In the genomic region with DNA sequence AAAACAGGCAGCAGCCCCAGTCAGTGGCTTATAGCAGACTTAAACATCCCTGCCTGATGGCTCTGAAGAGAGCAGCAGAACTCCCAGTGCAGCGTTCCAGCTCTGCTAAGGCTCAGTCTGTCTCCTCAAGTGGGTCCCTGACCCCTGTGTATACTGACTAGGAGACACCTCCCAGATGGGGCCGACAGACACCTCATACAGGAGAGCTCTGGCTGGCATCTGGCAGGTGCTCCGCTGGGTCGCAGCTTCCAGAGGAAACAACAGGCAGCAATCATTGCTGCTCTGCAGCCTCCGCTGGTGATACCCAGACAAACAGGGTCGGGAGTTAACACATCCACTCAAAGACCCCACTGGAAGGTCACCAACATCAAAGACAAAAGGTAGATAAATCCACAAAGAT, we compare ENCODE assay signal across 37 cellular contexts.
"Had no signal": no experiment of that assay in that cellular context is flagged by ENCODE, and none has a peak within 500 bp of the region (broad histone marks: within the 10 kb centered on the region; RNA-seq: fewer than 3 reads in every experiment).

No MANE protein-coding gene starts in this region.

- H3K27me3 ChIP-seq: brain microvascular endothelial cell, dorsolateral prefrontal cortex, gastrocnemius medialis, heart left ventricle had no signal

- H3K27ac ChIP-seq: brain microvascular endothelial cell, coronary artery, dorsolateral prefrontal cortex, gastrocnemius medialis, heart left ventricle, WERI-Rb-1 had no signal

- H3K4me3 ChIP-seq: coronary artery, dorsolateral prefrontal cortex, gastrocnemius medialis, heart left ventricle had no signal

- H3K9me3 ChIP-seq: gastrocnemius medialis had no signal

- ATAC-seq: activated CD4-positive, alpha-beta T cell treated with anti-CD3 and anti-CD28 coated beads for 36 hours; activated CD8-positive, alpha-beta memory T cell treated with anti-CD3 and anti-CD28 coated beads, Interleukin-2, amount 10 ng/mL, durations not matched to agents 7 days and 5 days; activated CD8-positive, alpha-beta T cell treated with anti-CD3 and anti-CD28 coated beads, Interleukin-2, amount 10 ng/mL, durations not matched to agents 7 days and 5 days; esophagus mucosa; gastrocnemius medialis; heart left ventricle; T-helper 17 cell had no signal

- H3K27ac Mint-ChIP-seq: activated CD4-positive, alpha-beta memory T cell treated with anti-CD3 and anti-CD28 coated beads for 36 hours; activated CD4-positive, alpha-beta T cell treated with anti-CD3 and anti-CD28 coated beads for 36 hours; activated CD4-positive, alpha-beta T cell treated with anti-CD3 and anti-CD28 coated beads, Interleukin-2, amount 10 ng/mL, durations not matched to agents 24 days and 14 days; activated CD8-positive, alpha-beta memory T cell treated with anti-CD3 and anti-CD28 coated beads, Interleukin-2, amount 10 ng/mL, durations not matched to agents 7 days and 5 days; activated CD8-positive, alpha-beta T cell treated with anti-CD3 and anti-CD28 coated beads, Interleukin-2, amount 10 ng/mL, durations not matched to agents 7 days and 5 days; activated naive CD8-positive, alpha-beta T cell; activated T-helper 1 cell treated with anti-CD3 and anti-CD28 coated beads, Interleukin-12 subunit alpha, Interleukin-12 subunit beta, Interleukin-2, Interleukin-4 antibody, amounts not matched to agents 30 ng/mL and 10 ng/mL and 1 ng/mL, durations not matched to agents 14 hours and 24 hours and 36 hours; activated T-helper 2 cell treated with anti-CD3 and anti-CD28 coated beads, Interferon-gamma antibody, Interleukin-2, Interleukin-4, amounts not matched to agents 10 μg/mL and 5 μg/mL and 100 μg/mL, durations not matched to agents 14 hours and 24 hours and 36 hours; dendritic cell treated with granulocyte-macrophage colony-stimulating factor and Interleukin-4, amounts not matched to agents 40 ng/mL and 50 ng/mL, for 4 days; T-helper 2 cell treated with Interferon-gamma antibody and Interleukin-4, amounts not matched to agents 5 μg/mL and 100 μg/mL, for 36 hours had no signal

- H3K36me3 ChIP-seq: brain microvascular endothelial cell, gastrocnemius medialis, heart left ventricle, WERI-Rb-1 had no signal

- FAIRE-seq: astrocyte, bronchial epithelial cell had no signal

- DNase-seq: activated CD4-positive, alpha-beta memory T cell treated with anti-CD3 and anti-CD28 coated beads for 36 hours; activated CD4-positive, alpha-beta T cell treated with anti-CD3 and anti-CD28 coated beads for 36 hours; activated CD4-positive, alpha-beta T cell treated with anti-CD3 and anti-CD28 coated beads, Interleukin-2, amount 10 ng/mL, durations not matched to agents 24 days and 14 days; activated CD4-positive, CD25-positive, alpha-beta regulatory T cell; activated CD4-positive, CD25-positive, alpha-beta regulatory T cell treated with anti-CD3 and anti-CD28 coated beads, Interleukin-2, amount 50 U/mL, for 72 hours; activated CD8-positive, alpha-beta memory T cell treated with anti-CD3 and anti-CD28 coated beads, Interleukin-2, amount 10 ng/mL, durations not matched to agents 7 days and 5 days; activated CD8-positive, alpha-beta memory T cell treated with anti-CD3 and anti-CD28 coated beads, Interleukin-2, amount 50 U/mL, for 4 hours; activated CD8-positive, alpha-beta T cell treated with anti-CD3 and anti-CD28 coated beads, Interleukin-2, amount 10 ng/mL, durations not matched to agents 7 days and 5 days; activated gamma-delta T cell treated with Interleukin-2 at 50 U/mL for 16 hours; activated naive CD4-positive, alpha-beta T cell treated with anti-CD3 and anti-CD28 coated beads, Interleukin-2, amount 50 U/mL, for 16 hours; activated naive CD4-positive, alpha-beta T cell treated with Interleukin-2 at 50 U/mL for 16 hours; activated T-cell treated with anti-CD3 and anti-CD28 coated beads, Interleukin-2, amount 50 U/mL, for 1 hour; activated T-cell treated with anti-CD3 and anti-CD28 coated beads, Interleukin-2, amount 50 U/mL, for 48 hours; amniotic stem cell; anterior cingulate cortex; brain microvascular endothelial cell; dorsolateral prefrontal cortex; effector memory CD4-positive, alpha-beta T cell; endodermal cell; foreskin fibroblast; gastrocnemius medialis; glutamatergic neuron; heart left ventricle; T-helper 1 cell; T-helper 17 cell; T1000; WERI-Rb-1 had no signal

- H3K4me3 Mint-ChIP-seq: activated CD4-positive, alpha-beta memory T cell treated with anti-CD3 and anti-CD28 coated beads for 36 hours; activated CD4-positive, alpha-beta T cell treated with anti-CD3 and anti-CD28 coated beads for 36 hours; activated CD4-positive, alpha-beta T cell treated with anti-CD3 and anti-CD28 coated beads, Interleukin-2, amount 10 ng/mL, durations not matched to agents 24 days and 14 days; activated CD8-positive, alpha-beta memory T cell treated with anti-CD3 and anti-CD28 coated beads, Interleukin-2, amount 10 ng/mL, durations not matched to agents 7 days and 5 days; activated CD8-positive, alpha-beta T cell treated with anti-CD3 and anti-CD28 coated beads, Interleukin-2, amount 10 ng/mL, durations not matched to agents 7 days and 5 days; activated naive CD8-positive, alpha-beta T cell; activated T-helper 1 cell treated with anti-CD3 and anti-CD28 coated beads, Interleukin-12 subunit alpha, Interleukin-12 subunit beta, Interleukin-2, Interleukin-4 antibody, amounts not matched to agents 30 ng/mL and 10 ng/mL and 1 ng/mL, durations not matched to agents 14 hours and 24 hours and 36 hours; central memory CD8-positive, alpha-beta T cell; dendritic cell treated with granulocyte-macrophage colony-stimulating factor and Interleukin-4, amounts not matched to agents 40 ng/mL and 50 ng/mL, for 4 days; endodermal cell; T-helper 17 cell; T-helper 2 cell treated with Interferon-gamma antibody and Interleukin-4, amounts not matched to agents 5 μg/mL and 100 μg/mL, for 36 hours had no signal

- H3K27me3 Mint-ChIP-seq: activated CD4-positive, alpha-beta memory T cell treated with anti-CD3 and anti-CD28 coated beads for 36 hours; activated CD4-positive, alpha-beta T cell treated with anti-CD3 and anti-CD28 coated beads for 36 hours; activated CD4-positive, alpha-beta T cell treated with anti-CD3 and anti-CD28 coated beads, Interleukin-2, amount 10 ng/mL, durations not matched to agents 24 days and 14 days; activated CD8-positive, alpha-beta memory T cell treated with anti-CD3 and anti-CD28 coated beads, Interleukin-2, amount 10 ng/mL, durations not matched to agents 7 days and 5 days; activated naive CD8-positive, alpha-beta T cell; central memory CD8-positive, alpha-beta T cell; dendritic cell treated with granulocyte-macrophage colony-stimulating factor and Interleukin-4, amounts not matched to agents 40 ng/mL and 50 ng/mL, for 4 days; T-helper 17 cell had no signal
